Comparison of ENCODE assay signal across 8 cellular contexts in genomic region chrX:154371771-154372300, GRCh38. TPM values are rescaled to one million over a fixed set of nuclear protein-coding genes. Genes with fewer than 3 reads are reported as not detected.
DNase-seq lines count a peak whose midpoint lies in the region; ATAC-seq and TF ChIP-seq lines count a peak whose summit lies in the region.

No MANE protein-coding gene starts in this region.

- DNase-seq in heart left ventricle = no peak
- DNase-seq in Right ventricle myocardium superior = no peak
- peak; percentile 34 for DNase-seq in T1000 (lab: John Stamatoyannopoulos, UW)
- DNase-seq in NCI-H524 treated with DMSO at 0.1 percent for 48 hours (lab: John Stamatoyannopoulos, UW) = no peak
- DNase-seq in NCI-H2107 (lab: John Stamatoyannopoulos, UW) = no peak

- TF ChIP-seq POLR2A in heart left ventricle (IDR thresholded peaks at IDR 0.05) = no peak

- H3K9me3 ChIP-seq in heart left ventricle (no peaks in the 10 kb centered on the region), iPS-20b (ENCODE audit: insufficient read depth, low read depth, low read length) (no peaks in the 10 kb centered on the region), thymus (ENCODE audit: control insufficient read depth) (no peaks in the 10 kb centered on the region)

- H3K27ac ChIP-seq in heart left ventricle (peak overlapping the region; percentile 78 to 99 (median 92)), iPS-20b (ENCODE audit: low read length) (no peak overlapping the region), thymus (ENCODE audit: low read depth) (peak overlapping the region; percentile 18)

- ATAC-seq in heart left ventricle (no peak), Right ventricle myocardium superior (ENCODE audit: poor library complexity) (no peak), HG02973 (IDR thresholded peaks at IDR 0.05; ENCODE audit: unreplicated experiment) (no peak)

- H3K4me3 ChIP-seq in heart left ventricle (peak overlapping the region; percentile 26 to 99 (median 82)), iPS-20b (ENCODE audit: low read length) (peak overlapping the region; percentile 59; the same call in 1 of the 2 replicates), thymus (ENCODE audit: low read length) (peak overlapping the region; percentile 63)

- H3K4me1 ChIP-seq in heart left ventricle (peaks cover 0 to 54% (median 25%) of the 10 kb centered on the region in 12 donors), iPS-20b (ENCODE audit: insufficient read depth, low read length) (no peaks in the 10 kb centered on the region; the same call in 1 of the 2 replicates), thymus (ENCODE audit: control insufficient read depth, insufficient read depth, low read length) (peaks cover 8% of the 10 kb centered on the region)

- intact Hi-C loops in heart left ventricle (cut with DNase I) (loop anchor here in 5 of 10 donors (2.0 to 10.0 kb wide), 4 partner anchors 55 to 163 kb away; partner anchors contain the start of gene GDI1 (in 1 of the 5)), Right ventricle myocardium superior (cut with DNase I) (no loop called here)

- H3K27me3 ChIP-seq in heart left ventricle (no peaks in the 10 kb centered on the region), iPS-20b (ENCODE audit: insufficient read depth, low read length) (peaks cover 22% of the 10 kb centered on the region; the same call in 1 of the 2 replicates), thymus (ENCODE audit: control insufficient read depth, insufficient read depth) (peaks cover 18% of the 10 kb centered on the region)

- WGBS in heart left ventricle, 4 donors = 5 to 29% (median 18%) methylated on average over 3 to 45 of the region's 45 CpGs
- WGBS in thymus = 12% methylated on average over 45 of the region's 45 CpGs

- peaks cover 0 to 15% (median 11%) of the 10 kb centered on the region in 9 donors for H3K36me3 ChIP-seq in heart left ventricle
- peaks cover 26% of the 10 kb centered on the region for H3K36me3 ChIP-seq in iPS-20b (ENCODE audit: insufficient read depth, low read depth, low read length)
- peaks cover 9% of the 10 kb centered on the region for H3K36me3 ChIP-seq in thymus (ENCODE audit: control insufficient read depth, insufficient read depth)

- TF ChIP-seq CTCF in heart left ventricle (IDR thresholded peaks at IDR 0.05) = no peak

- H3K9ac ChIP-seq in iPS-20b (ENCODE audit: low read depth, low read length) = peak overlapping the region; percentile 66; the same call in 1 of the 2 replicates

RNA-seq across cellular contexts. Expression of gene FLNA, which starts 2.6 kb away (rescaled TPM):
- total RNA-seq in heart left ventricle = 100 to 1,000 TPM; 155 to 465 (median 234) TPM
- 100 to 1,000 TPM; 226 to 274 TPM for polyA plus RNA-seq in heart left ventricle
- total RNA-seq in Right ventricle myocardium superior = 216 TPM
- 412 TPM for polyA plus RNA-seq in thymus

RNA-seq across cellular contexts. Expression of gene EMD, which starts 7.3 kb away (rescaled TPM):
- 10 to 100 TPM; 37.6 to 76.8 (median 52.8) TPM for total RNA-seq in heart left ventricle
- 100 to 1,000 TPM in 1 of 2 donors, 10 to 100 TPM in 1; 71.9 to 152 TPM for polyA plus RNA-seq in heart left ventricle
- total RNA-seq in Right ventricle myocardium superior = 49.2 TPM
- polyA plus RNA-seq in thymus = 110 TPM

RNA-seq across cellular contexts. Expression of gene RPL10, which starts 26.3 kb away (rescaled TPM):
- total RNA-seq in heart left ventricle = 1,000 to 10,000 TPM; 1,381 to 3,072 (median 2,052) TPM
- 1,000 to 10,000 TPM; 2,362 to 5,995 TPM for polyA plus RNA-seq in heart left ventricle
- total RNA-seq in Right ventricle myocardium superior = 2,020 TPM
- 5,714 TPM for polyA plus RNA-seq in thymus

RNA-seq across cellular contexts. Expression of gene DNASE1L1, which starts 37.2 kb away (rescaled TPM):
- total RNA-seq in heart left ventricle (100 to 1,000 TPM in 2 of 9 donors, 10 to 100 TPM in 7; 26.7 to 117 (median 43.8) TPM), Right ventricle myocardium superior (57.7 TPM)
- polyA plus RNA-seq in heart left ventricle (10 to 100 TPM; 27.7 to 57.1 TPM), thymus (23.0 TPM)

RNA-seq across cellular contexts. Expression of gene TAFAZZIN, which starts 39.5 kb away (rescaled TPM):
- total RNA-seq in heart left ventricle = 10 to 100 TPM; 29.1 to 38.6 (median 34.5) TPM
- 10 to 100 TPM; 27.2 to 51.1 TPM for polyA plus RNA-seq in heart left ventricle
- 36.1 TPM for total RNA-seq in Right ventricle myocardium superior
- 111 TPM for polyA plus RNA-seq in thymus
